ENCODE assay signal across 3 cellular contexts in genomic region chr3:187197255-187197654, GRCh38.
TF ChIP-seq lines count a peak whose summit lies in the region.

Gene RTP1, plus strand, starts transcription at chr3:187197486. Its CDS starts 30 bp downstream, at chr3:187197516.

TF ChIP-seq in IMR-90, 13 proteins besides CTCF, POLR2A, EP300 and RAD21:
- TF ChIP-seq BHLHE40 (IDR thresholded peaks at IDR 0.05; ENCODE audit: low read depth, low read length) = no peak
- TF ChIP-seq RCOR1 (IDR thresholded peaks at IDR 0.05; ENCODE audit: insufficient replicate concordance, low read length) = no peak
- no peak for TF ChIP-seq CHD1 (IDR thresholded peaks at IDR 0.05; ENCODE audit: low read depth, low read length)
- no peak for TF ChIP-seq FOS (IDR thresholded peaks at IDR 0.05; ENCODE audit: low read depth, low read length)
- no peak for TF ChIP-seq RFX5 (IDR thresholded peaks at IDR 0.05; ENCODE audit: low read depth, low read length)
- no peak for TF ChIP-seq MAZ (IDR thresholded peaks at IDR 0.05; ENCODE audit: borderline replicate concordance, low read depth, low read length)
- TF ChIP-seq CEBPB (IDR thresholded peaks at IDR 0.05; ENCODE audit: low read depth, low read length) = no peak
- no peak for TF ChIP-seq SMC3 (IDR thresholded peaks at IDR 0.05; ENCODE audit: low read depth, low read length)
- no peak for TF ChIP-seq MXI1 (IDR thresholded peaks at IDR 0.05; ENCODE audit: borderline replicate concordance, low read depth, low read length)
- no peak for TF ChIP-seq USF2 (IDR thresholded peaks at IDR 0.05; ENCODE audit: low read depth, low read length)
- TF ChIP-seq NFE2L2 (IDR thresholded peaks at IDR 0.05; ENCODE audit: low read depth, low read length) = no peak
- no peak for TF ChIP-seq MAFK (IDR thresholded peaks at IDR 0.05; ENCODE audit: low read depth, low read length)
- no peak for TF ChIP-seq ELK1 (IDR thresholded peaks at IDR 0.05; ENCODE audit: borderline replicate concordance, low read depth, low read length)

TF ChIP-seq in K562, 482 proteins besides CTCF, POLR2A, EP300 and RAD21:
- TF ChIP-seq RFX1 (IDR thresholded peaks at IDR 0.05) = peak; percentile 54
- TF ChIP-seq SMARCB1 (IDR thresholded peaks at IDR 0.05; ENCODE audit: insufficient read length, low read depth) = no peak

TF ChIP-seq in neural cell, 6 proteins besides CTCF, POLR2A, EP300 and RAD21:
- TF ChIP-seq POLR2AphosphoS5 (IDR thresholded peaks at IDR 0.05) = peak; percentile 32
- peak; percentile 33 for TF ChIP-seq MXI1 (conservative IDR thresholded peaks at IDR 0.05; ENCODE audit: poor library complexity, severe bottlenecking)
- TF ChIP-seq SMC3 (conservative IDR thresholded peaks at IDR 0.05; ENCODE audit: poor library complexity) = no peak
- no peak for TF ChIP-seq TAF1 (IDR thresholded peaks at IDR 0.05; ENCODE audit: low read depth)
- peak; percentile 32 for TF ChIP-seq REST (IDR thresholded peaks at IDR 0.05; ENCODE audit: borderline replicate concordance)
- TF ChIP-seq EZH2 (IDR thresholded peaks at IDR 0.05; ENCODE audit: borderline replicate concordance, insufficient read depth, low read length, poor library complexity, severe bottlenecking) = no peak
